In genomic region chr4:177554966-177555574, GRCh38 we compare ENCODE assay signal across 8 cellular contexts.
DNase-seq lines count a peak whose midpoint lies in the region; ATAC-seq and TF ChIP-seq lines count a peak whose summit lies in the region.

No MANE protein-coding gene starts in this region.

- H3K27ac ChIP-seq in sigmoid colon, result no peak overlapping the region

- no peaks in the 10 kb centered on the region for H3K27me3 ChIP-seq in sigmoid colon

- no peaks in the 10 kb centered on the region for H3K27me3 Mint-ChIP-seq in activated naive CD4-positive, alpha-beta T cell treated with anti-CD3 and anti-CD28 coated beads for 36 hours (ENCODE audit: low read depth)
- no peaks in the 10 kb centered on the region for H3K27me3 Mint-ChIP-seq in WTC11 (ENCODE audit: low read depth)

- no peak for TF ChIP-seq POLR2A in sigmoid colon (IDR thresholded peaks at IDR 0.05)

- no peaks in the 10 kb centered on the region for H3K4me1 ChIP-seq in sigmoid colon

- peak; percentile 50 for DNase-seq in activated naive CD4-positive, alpha-beta T cell treated with anti-CD3 and anti-CD28 coated beads for 36 hours
- DNase-seq in activated naive CD4-positive, alpha-beta T cell (lab: John Stamatoyannopoulos, UW), result no peak
- DNase-seq in WTC11 (ENCODE audit: low spot score), result no peak
- DNase-seq in iris pigment epithelial cell (ENCODE audit: low read depth), result peak; percentile 25
- DNase-seq in sigmoid colon, result no peak
- no peak for DNase-seq in Right ventricle myocardium inferior (ENCODE audit: missing footprints)

- TF ChIP-seq EP300 in sigmoid colon (IDR thresholded peaks at IDR 0.05), result no peak

- no peaks in the 10 kb centered on the region for H3K4me1 Mint-ChIP-seq in activated naive CD4-positive, alpha-beta T cell treated with anti-CD3 and anti-CD28 coated beads for 36 hours (ENCODE audit: low read depth)
- H3K4me1 Mint-ChIP-seq in WTC11, result peaks cover 19% of the 10 kb centered on the region

- intact Hi-C loops in activated naive CD4-positive, alpha-beta T cell treated with anti-CD3 and anti-CD28 coated beads for 36 hours (cut with micrococcal nuclease), result loop anchor here (2.0 kb wide), 1 partner anchor 42 kb away; no protein-coding TSS in a partner anchor
- intact Hi-C loops in sigmoid colon (cut with DNase I) (no loop called here), Right ventricle myocardium inferior (cut with DNase I) (no loop called here)

- POLR2A ChIA-PET in WTC11 (lab: Charles Lee), result no interaction called here

- ATAC-seq in HG03378 (IDR thresholded peaks at IDR 0.05; ENCODE audit: unreplicated experiment), result peak; percentile 71
- no peak for ATAC-seq in WTC11
- ATAC-seq in GM21528 (IDR thresholded peaks at IDR 0.05; ENCODE audit: low FRiP score, unreplicated experiment), result no peak
- no peak for ATAC-seq in Right ventricle myocardium inferior

- H3K9me3 ChIP-seq in sigmoid colon, result no peaks in the 10 kb centered on the region

- 7 to 20% methylated on average over 2 of the region's 2 CpGs for WGBS in sigmoid colon, 2 donors

- H3K36me3 Mint-ChIP-seq in activated naive CD4-positive, alpha-beta T cell treated with anti-CD3 and anti-CD28 coated beads for 36 hours (ENCODE audit: low read depth), result peaks cover 1% of the 10 kb centered on the region
- H3K36me3 Mint-ChIP-seq in WTC11, result peaks cover 7% of the 10 kb centered on the region

- CTCF ChIA-PET in activated naive CD4-positive, alpha-beta T cell treated with anti-CD3 and anti-CD28 coated beads for 36 hours (lab: Charles Lee), result interaction anchor here (0.7 to 1.1 kb wide), 4 partner anchors 78 to 412 kb away, joined by 3 read pairs; no protein-coding TSS in a partner anchor
- CTCF ChIA-PET in WTC11 (lab: Charles Lee), result interaction anchor here (1.5 kb wide), 1 partner anchor 531 kb away, joined by 5 read pairs; no protein-coding TSS in a partner anchor

- H3K27ac Mint-ChIP-seq in activated naive CD4-positive, alpha-beta T cell treated with anti-CD3 and anti-CD28 coated beads for 36 hours, result no peak overlapping the region
- H3K27ac Mint-ChIP-seq in WTC11, result no peak overlapping the region

- no peak overlapping the region for H3K4me3 ChIP-seq in sigmoid colon

- TF ChIP-seq CTCF in WTC11 (IDR thresholded peaks at IDR 0.05), result peak; percentile 38
- TF ChIP-seq CTCF in sigmoid colon (IDR thresholded peaks at IDR 0.05), result no peak

- H3K36me3 ChIP-seq in sigmoid colon, result no peaks in the 10 kb centered on the region

- no peak overlapping the region for H3K4me3 Mint-ChIP-seq in activated naive CD4-positive, alpha-beta T cell treated with anti-CD3 and anti-CD28 coated beads for 36 hours
- no peak overlapping the region for H3K4me3 Mint-ChIP-seq in WTC11

- H3K9me3 Mint-ChIP-seq in activated naive CD4-positive, alpha-beta T cell treated with anti-CD3 and anti-CD28 coated beads for 36 hours, result no peaks in the 10 kb centered on the region
- peaks cover 7% of the 10 kb centered on the region for H3K9me3 Mint-ChIP-seq in WTC11

TF ChIP-seq in WTC11, 78 proteins besides CTCF, POLR2A, EP300 and RAD21 (continues in another document):
- TF ChIP-seq JAZF1 (CRISPR knock-in tag; IDR thresholded peaks at IDR 0.05) (no peak), PRDM15 (CRISPR knock-in tag; IDR thresholded peaks at IDR 0.05) (no peak), AR (CRISPR knock-in tag; IDR thresholded peaks at IDR 0.05) (no peak), ZNF425 (CRISPR knock-in tag; conservative IDR thresholded peaks at IDR 0.05) (no peak), OVOL2 (CRISPR knock-in tag; IDR thresholded peaks at IDR 0.05; ENCODE audit: borderline replicate concordance) (no peak), NR1H2 (CRISPR knock-in tag; IDR thresholded peaks at IDR 0.05) (no peak), ZBTB21 (CRISPR knock-in tag; IDR thresholded peaks at IDR 0.05; ENCODE audit: borderline replicate concordance) (no peak), E2F1 (CRISPR knock-in tag; IDR thresholded peaks at IDR 0.05) (no peak)
- TF ChIP-seq, protein P1, sequence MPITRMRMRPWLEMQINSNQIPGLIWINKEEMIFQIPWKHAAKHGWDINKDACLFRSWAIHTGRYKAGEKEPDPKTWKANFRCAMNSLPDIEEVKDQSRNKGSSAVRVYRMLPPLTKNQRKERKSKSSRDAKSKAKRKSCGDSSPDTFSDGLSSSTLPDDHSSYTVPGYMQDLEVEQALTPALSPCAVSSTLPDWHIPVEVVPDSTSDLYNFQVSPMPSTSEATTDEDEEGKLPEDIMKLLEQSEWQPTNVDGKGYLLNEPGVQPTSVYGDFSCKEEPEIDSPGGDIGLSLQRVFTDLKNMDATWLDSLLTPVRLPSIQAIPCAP (CRISPR knock-in tag; IDR thresholded peaks at IDR 0.05), result no peak
- TF ChIP-seq, protein P2, sequence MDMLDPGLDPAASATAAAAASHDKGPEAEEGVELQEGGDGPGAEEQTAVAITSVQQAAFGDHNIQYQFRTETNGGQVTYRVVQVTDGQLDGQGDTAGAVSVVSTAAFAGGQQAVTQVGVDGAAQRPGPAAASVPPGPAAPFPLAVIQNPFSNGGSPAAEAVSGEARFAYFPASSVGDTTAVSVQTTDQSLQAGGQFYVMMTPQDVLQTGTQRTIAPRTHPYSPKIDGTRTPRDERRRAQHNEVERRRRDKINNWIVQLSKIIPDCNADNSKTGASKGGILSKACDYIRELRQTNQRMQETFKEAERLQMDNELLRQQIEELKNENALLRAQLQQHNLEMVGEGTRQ (CRISPR knock-in tag; IDR thresholded peaks at IDR 0.05), result no peak

Comparison
In these comparisons a context has a peak if more than half of its experiments do, and no peak if none do; other contexts are left out.
1. DNase-seq: peak in activated naive CD4-positive, alpha-beta T cell treated with anti-CD3 and anti-CD28 coated beads for 36 hours (single experiment) and iris pigment epithelial cell (single experiment); none in activated naive CD4-positive, alpha-beta T cell (0 of 4), WTC11 (single experiment), sigmoid colon (single experiment) and Right ventricle myocardium inferior (single experiment).